9 cellular contexts compared by ENCODE assay signal in genomic region chr18:63016270-63016669, GRCh38.
A peak's percentile ranks its signal among the peaks of the same experiment; 100 is the strongest.
DNase-seq lines count a peak whose midpoint lies in the region; ATAC-seq lines count a peak whose summit lies in the region.
"Had no signal": no experiment of that assay in that cellular context is flagged by ENCODE, and none has a peak within 500 bp of the region (broad histone marks: within the 10 kb centered on the region; RNA-seq: fewer than 3 reads in every experiment).

No MANE protein-coding gene starts in this region.

- peak; percentile 47 for ATAC-seq in HG03432 (IDR thresholded peaks at IDR 0.05; ENCODE audit: unreplicated experiment)
- no peak for ATAC-seq in HG03442 (IDR thresholded peaks at IDR 0.05; ENCODE audit: unreplicated experiment)
- ATAC-seq in GM18867 (IDR thresholded peaks at IDR 0.05; ENCODE audit: unreplicated experiment) = no peak

- H3K9me3 ChIP-seq in NT2/D1 (ENCODE audit: insufficient read depth, low read length) = peaks cover 10% of the 10 kb centered on the region; the same call in 1 of the 2 replicates

- H3K4me1 ChIP-seq in NT2/D1 (ENCODE audit: insufficient read depth, insufficient read length) = no peaks in the 10 kb centered on the region

- DNase-seq in Daoy (ENCODE audit: low read depth) (peak; percentile 56), NT2/D1 (ENCODE audit: low read depth, low spot score) (peak; percentile 36), glomerular visceral epithelial cell (ENCODE audit: extremely low spot score) (peak; percentile 59), renal cortical epithelial cell (ENCODE audit: low read depth) (peak; percentile 52)
- DNase-seq in activated effector memory CD4-positive, alpha-beta T cell treated with Interleukin-2 at 50 U/mL for 16 hours = peak; percentile 12
- DNase-seq: activated naive CD8-positive, alpha-beta T cell treated with anti-CD3 and anti-CD28 coated beads, Interleukin-2, amount 10 ng/mL, durations not matched to agents 7 days and 5 days had no signal

- H3K27me3 ChIP-seq in NT2/D1 (ENCODE audit: insufficient read depth, insufficient read length) = no peaks in the 10 kb centered on the region

- H3K9ac ChIP-seq in NT2/D1 (ENCODE audit: insufficient read length, low read depth) = no peak overlapping the region

- no peak overlapping the region for H3K4me3 ChIP-seq in NT2/D1 (ENCODE audit: insufficient read length, low read depth)

- H3K36me3 ChIP-seq in NT2/D1 (ENCODE audit: insufficient read depth, insufficient read length, low read length) = no peaks in the 10 kb centered on the region
